ENCODE assay signal across 10 cellular contexts in the genomic region with DNA sequence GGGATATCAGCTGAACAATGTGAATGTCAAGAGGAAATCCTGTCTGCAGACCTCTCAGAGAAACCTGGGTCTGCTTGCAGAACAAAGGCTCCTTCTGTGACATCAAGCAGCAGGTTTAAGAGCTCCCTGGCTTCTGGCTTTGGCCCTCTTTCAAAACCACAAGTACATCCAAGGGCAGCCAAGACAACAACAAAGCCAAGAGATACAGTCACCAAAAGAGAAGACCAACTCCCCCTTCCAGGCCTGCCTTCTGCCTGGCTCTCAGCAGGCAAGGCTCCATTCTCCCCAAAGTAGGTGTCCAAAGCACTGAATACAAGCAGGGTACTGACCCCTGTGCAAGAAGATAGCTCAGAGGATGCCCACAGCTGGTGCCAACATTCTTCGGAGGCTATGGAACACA. TPM values are rescaled to one million over a fixed set of nuclear protein-coding genes. Genes with fewer than 3 reads are reported as not detected.
DNase-seq lines count a peak whose midpoint lies in the region; ATAC-seq and TF ChIP-seq lines count a peak whose summit lies in the region.
"Had no signal": no experiment of that assay in that cellular context is flagged by ENCODE, and none has a peak within 500 bp of the region (broad histone marks: within the 10 kb centered on the region; RNA-seq: fewer than 3 reads in every experiment).

No MANE protein-coding gene starts in this region.

- in situ Hi-C loops in KBM-7 (cut with MboI; ENCODE audit: low pct_unique_long_range_greater_than_20kb, low sequenced_read_pairs) (no loop called here), brain microvascular endothelial cell (cut with HindIII; ENCODE audit: low pct_ligation_motif_present, low sequenced_read_pairs) (no loop called here)

- DNase-seq in A172 (ENCODE audit: low spot score) = peak; percentile 87
- DNase-seq in KBM-7 = peak; percentile 7
- peak; percentile 77 for DNase-seq in brain microvascular endothelial cell
- peak; percentile 48 for DNase-seq in kidney glomerular epithelial cell (lab: John Stamatoyannopoulos, UW)
- no peak for DNase-seq in amniotic stem cell (lab: John Stamatoyannopoulos, UW)
- no peak for DNase-seq in CD14-positive monocyte (ENCODE audit: low spot score)
- no peak for DNase-seq in stimulated activated CD4-positive, alpha-beta T cell treated with anti-CD3 and anti-CD28 coated beads, Interleukin-4, amount 100 ng/mL, for 4 hours
- DNase-seq: activated T-cell treated with anti-CD3 and anti-CD28 coated beads for 4 hours, Karpas-422 had no signal

- H3K4me1 Mint-ChIP-seq in CD14-positive monocyte = peaks cover 23% of the 10 kb centered on the region

- intact Hi-C loops in CD14-positive monocyte (cut with micrococcal nuclease) = loop anchor here in 1 of 2 donors (10.0 kb wide), 1 partner anchor 55 kb away; no protein-coding TSS in a partner anchor

- peak overlapping the region; percentile 23 for H3K27ac ChIP-seq in brain microvascular endothelial cell

- peaks cover 20% of the 10 kb centered on the region for H3K36me3 ChIP-seq in brain microvascular endothelial cell (replicated peaks)

- ATAC-seq in GM18870 (IDR thresholded peaks at IDR 0.05; ENCODE audit: unreplicated experiment) = no peak

- no peak overlapping the region for H3K27ac Mint-ChIP-seq in CD14-positive monocyte

- H3K27me3 ChIP-seq in brain microvascular endothelial cell (replicated peaks) = no peaks in the 10 kb centered on the region

- no peak overlapping the region for H3K4me3 ChIP-seq in brain microvascular endothelial cell (ENCODE audit: low read depth, low read length)

- no peaks in the 10 kb centered on the region for H3K9me3 Mint-ChIP-seq in CD14-positive monocyte

- TF ChIP-seq CTCF in brain microvascular endothelial cell (IDR thresholded peaks at IDR 0.05; ENCODE audit: low read depth, low read length, missing control alignments) = no peak
- TF ChIP-seq CTCF in CD14-positive monocyte (IDR thresholded peaks at IDR 0.05) = no peak

- no peaks in the 10 kb centered on the region for H3K36me3 Mint-ChIP-seq in CD14-positive monocyte

- peaks cover 0 to 2% (median 2%) of the 10 kb centered on the region in 3 donors for H3K27me3 Mint-ChIP-seq in CD14-positive monocyte (ENCODE audit: low read depth in 3 of 3)

- no peak overlapping the region for H3K4me3 Mint-ChIP-seq in CD14-positive monocyte

RNA-seq across cellular contexts. Expression of gene BCAR3, which starts 11.5 kb away (rescaled TPM):
- total RNA-seq in A172 (2014; rRNA removed; shearing (Covaris generic)) = 33.1 and 34.3 TPM in 2 replicates
- polyA plus RNA-seq in CD14-positive monocyte = under 1 TPM in 1 of 2 donors, not detected in 1; 0.05 TPM

Comparison
In these comparisons a context has a peak if more than half of its experiments do, and no peak if none do; other contexts are left out.
1. DNase-seq: peak in A172 (single experiment), KBM-7 (single experiment), brain microvascular endothelial cell (single experiment) and kidney glomerular epithelial cell (single experiment); none in amniotic stem cell (single experiment), CD14-positive monocyte (single experiment) and stimulated activated CD4-positive, alpha-beta T cell treated with anti-CD3 and anti-CD28 coated beads, Interleukin-4, amount 100 ng/mL, for 4 hours (0 of 2).